ENCODE assay signal across 23 cellular contexts in genomic region chr11:80846442-80846841, GRCh38.
DNase-seq lines count a peak whose midpoint lies in the region; ATAC-seq and TF ChIP-seq lines count a peak whose summit lies in the region.
"Had no signal": no experiment of that assay in that cellular context is flagged by ENCODE, and none has a peak within 500 bp of the region (broad histone marks: within the 10 kb centered on the region; RNA-seq: fewer than 3 reads in every experiment).

No MANE protein-coding gene starts in this region.

- DNase-seq in inferior parietal cortex (ENCODE audit: extremely low spot score) (peak; percentile 52), neuronal stem cell (ENCODE audit: low spot score) (no peak), NCI-H1105 treated with DMSO at 0.1 percent for 48 hours (lab: John Stamatoyannopoulos, UW) (no peak), adrenal gland (no peak)
- DNase-seq in effector memory CD4-positive, alpha-beta T cell = no peak
- DNase-seq: CD4-positive, alpha-beta T cell; COR-L47; H9; MM.1S; NCI-H1417; NCI-H1694; NCI-H2029 treated with DMSO at 0.1 percent for 48 hours; NCI-H446 treated with DMSO at 0.1 percent for 48 hours; NCI-H526; NCI-H82; Peyer's patch; SHP77 treated with DMSO at 0.1 percent for 48 hours had no signal

- ATAC-seq in GM19035 (IDR thresholded peaks at IDR 0.05; ENCODE audit: unreplicated experiment) = peak; percentile 6
- no peak for ATAC-seq in HG03521 (IDR thresholded peaks at IDR 0.05; ENCODE audit: unreplicated experiment)

- no peak overlapping the region for H2BK15ac ChIP-seq in neuronal stem cell (ENCODE audit: low read length)

- TF ChIP-seq CTCF in OCI-LY3 (IDR thresholded peaks at IDR 0.05; ENCODE audit: low read depth, low read length) (no peak), adrenal gland (IDR thresholded peaks at IDR 0.05) (no peak)

- no peaks in the 10 kb centered on the region for H3K9me3 ChIP-seq in OCI-LY3 (ENCODE audit: insufficient read depth, low read length)
- no peaks in the 10 kb centered on the region for H3K9me3 ChIP-seq in neuronal stem cell (replicated peaks in 1 of 2; ENCODE audit: control insufficient read depth in 2 of 2, insufficient read depth in 1 of 2, low read depth in 1 of 2, low read length in 2 of 2)
- H3K9me3 ChIP-seq in effector memory CD4-positive, alpha-beta T cell (ENCODE audit: control insufficient read depth, low read length) = no peaks in the 10 kb centered on the region
- H3K9me3 ChIP-seq in adrenal gland (replicated peaks in 1 of 3) = no peaks in the 10 kb centered on the region
- H3K9me3 ChIP-seq: BLaER1 treated with 17β-estradiol and CSF1 and Interleukin-3, amounts not matched to agents 10 nM and 100 nM; Peyer's patch had no signal

- H2BK5ac ChIP-seq in neuronal stem cell (ENCODE audit: low read length) = no peak overlapping the region

- H3K4me3 ChIP-seq in OCI-LY3 (ENCODE audit: low read length) (peak overlapping the region; percentile 32; the same call in 1 of the 2 replicates), neuronal stem cell (ENCODE audit: low read length in 2 of 2) (no peak overlapping the region), adrenal gland (no peak overlapping the region)
- no peak overlapping the region for H3K4me3 ChIP-seq in effector memory CD4-positive, alpha-beta T cell (ENCODE audit: insufficient read depth, low read depth, low read length, poor library complexity, severe bottlenecking)
- H3K4me3 ChIP-seq: BLaER1 treated with 17β-estradiol and CSF1 and Interleukin-3, amounts not matched to agents 10 nM and 100 nM; Peyer's patch had no signal

- no peak overlapping the region for H2BK120ac ChIP-seq in neuronal stem cell (ENCODE audit: low read depth, low read length)

- no peak overlapping the region for H4K8ac ChIP-seq in neuronal stem cell (ENCODE audit: low read depth, low read length)

- H3K27me3 ChIP-seq in OCI-LY3 (ENCODE audit: low read depth, low read length) (no peaks in the 10 kb centered on the region), neuronal stem cell (ENCODE audit: control insufficient read depth in 3 of 3, insufficient read depth in 3 of 3, low read depth in 1 of 3, low read length in 3 of 3) (no peaks in the 10 kb centered on the region), adrenal gland (no peaks in the 10 kb centered on the region)
- H3K27me3 ChIP-seq in effector memory CD4-positive, alpha-beta T cell (replicated peaks; ENCODE audit: control insufficient read depth, insufficient read depth, low read length, poor library complexity, severe bottlenecking) = no peaks in the 10 kb centered on the region
- H3K27me3 ChIP-seq: BLaER1 treated with 17β-estradiol and CSF1 and Interleukin-3, amounts not matched to agents 10 nM and 100 nM; Peyer's patch had no signal

- H3K4me2 ChIP-seq in OCI-LY3 (ENCODE audit: low read length) (peak overlapping the region; percentile 70), neuronal stem cell (ENCODE audit: insufficient read depth, low read length, poor library complexity, severe bottlenecking) (no peak overlapping the region)
- H3K4me2 ChIP-seq: BLaER1 treated with 17β-estradiol and CSF1 and Interleukin-3, amounts not matched to agents 10 nM and 100 nM; KMS-11 had no signal

- H3K9ac ChIP-seq in OCI-LY3 (ENCODE audit: low read length) (no peak overlapping the region), neuronal stem cell (ENCODE audit: low read depth, low read length, poor library complexity) (no peak overlapping the region)
- H3K9ac ChIP-seq: BLaER1 treated with 17β-estradiol and CSF1 and Interleukin-3, amounts not matched to agents 10 nM and 100 nM; KMS-11 had no signal

- H3K4ac ChIP-seq in neuronal stem cell (ENCODE audit: low read length) = no peak overlapping the region

- H3K27ac ChIP-seq in OCI-LY3 (ENCODE audit: low read length) (no peak overlapping the region), neuronal stem cell (replicated peaks; ENCODE audit: low read length) (no peak overlapping the region), adrenal gland (no peak overlapping the region)
- H3K27ac ChIP-seq in effector memory CD4-positive, alpha-beta T cell (ENCODE audit: insufficient read depth, low read length, poor library complexity, severe bottlenecking) = no peak overlapping the region
- H3K27ac ChIP-seq: BLaER1 treated with 17β-estradiol and CSF1 and Interleukin-3, amounts not matched to agents 10 nM and 100 nM; HL-60; KMS-11; Peyer's patch had no signal

- no peak overlapping the region for H2AK5ac ChIP-seq in neuronal stem cell (ENCODE audit: low read depth, low read length)

- no peak overlapping the region for H3K14ac ChIP-seq in neuronal stem cell (ENCODE audit: low read length)

- intact Hi-C loops in adrenal gland (cut with DNase I) = no loop called here

- H3K79me1 ChIP-seq in neuronal stem cell (ENCODE audit: low read depth, low read length) = no peaks in the 10 kb centered on the region

- no peak overlapping the region for H3K18ac ChIP-seq in neuronal stem cell (ENCODE audit: low read length)

- no peaks in the 10 kb centered on the region for H4K20me1 ChIP-seq in OCI-LY3 (ENCODE audit: insufficient read depth, low read length)
- H4K20me1 ChIP-seq: BLaER1 treated with 17β-estradiol and CSF1 and Interleukin-3, amounts not matched to agents 10 nM and 100 nM had no signal

- no peak overlapping the region for H2BK12ac ChIP-seq in neuronal stem cell (ENCODE audit: low read length)

- TF ChIP-seq POLR2A in adrenal gland (IDR thresholded peaks at IDR 0.05) = no peak

- H2AFZ ChIP-seq in OCI-LY3 (ENCODE audit: low read depth, low read length) (peak overlapping the region; percentile 66; the same call in 1 of the 2 replicates), neuronal stem cell (ENCODE audit: low read length) (peak overlapping the region; percentile 56)

- H4K91ac ChIP-seq in neuronal stem cell (ENCODE audit: low read depth, low read length, poor library complexity) = no peak overlapping the region

- H3K23ac ChIP-seq in neuronal stem cell (ENCODE audit: low read depth, low read length, poor library complexity) = no peak overlapping the region

- H3K36me3 ChIP-seq in OCI-LY3 (replicated peaks; ENCODE audit: low read depth, low read length) = no peaks in the 10 kb centered on the region
- H3K36me3 ChIP-seq in neuronal stem cell (replicated peaks in 1 of 2; ENCODE audit: control insufficient read depth in 2 of 2, insufficient read depth in 2 of 2, low read length in 2 of 2) = no peaks in the 10 kb centered on the region
- H3K36me3 ChIP-seq in effector memory CD4-positive, alpha-beta T cell (ENCODE audit: control insufficient read depth, insufficient read depth, low read length) = no peaks in the 10 kb centered on the region
- H3K36me3 ChIP-seq in adrenal gland (replicated peaks in 1 of 2) = peaks cover 0 to 4% of the 10 kb centered on the region in 2 donors
- H3K36me3 ChIP-seq: BLaER1 treated with 17β-estradiol and CSF1 and Interleukin-3, amounts not matched to agents 10 nM and 100 nM; Peyer's patch had no signal

- peaks cover 37% of the 10 kb centered on the region for H3K4me1 ChIP-seq in OCI-LY3 (ENCODE audit: low read length)
- peaks cover 0 to 2% of the 10 kb centered on the region in 2 donors for H3K4me1 ChIP-seq in neuronal stem cell (ENCODE audit: control insufficient read depth in 2 of 2, insufficient read depth in 1 of 2, low read depth in 1 of 2, low read length in 2 of 2)
- H3K4me1 ChIP-seq in effector memory CD4-positive, alpha-beta T cell (ENCODE audit: control insufficient read depth, insufficient read depth, low read length, poor library complexity, severe bottlenecking) = no peaks in the 10 kb centered on the region
- no peaks in the 10 kb centered on the region for H3K4me1 ChIP-seq in adrenal gland (replicated peaks in 1 of 2)
- H3K4me1 ChIP-seq: Peyer's patch had no signal

- no peaks in the 10 kb centered on the region for H3K79me2 ChIP-seq in OCI-LY3 (ENCODE audit: low read length)
